15 cellular contexts compared by ENCODE assay signal in genomic region chr2:54636425-54637139, GRCh38.
A peak's percentile ranks its signal among the peaks of the same experiment; 100 is the strongest.
DNase-seq lines count a peak whose midpoint lies in the region; ATAC-seq and TF ChIP-seq lines count a peak whose summit lies in the region.
"Had no signal": no experiment of that assay in that cellular context is flagged by ENCODE, and none has a peak within 500 bp of the region (broad histone marks: within the 10 kb centered on the region; RNA-seq: fewer than 3 reads in every experiment).

No MANE protein-coding gene starts in this region.

- H3K4me3 ChIP-seq in fibroblast of the aortic adventitia (ENCODE audit: low read depth, low read length): no peak overlapping the region
- H3K4me3 ChIP-seq in psoas muscle: no peak overlapping the region

- H3K4me1 Mint-ChIP-seq in Calu3 (ENCODE audit: low read depth, unreplicated experiment) (peaks cover 76% of the 10 kb centered on the region), activated B cell treated with CpG ODN at 0.5 μM for 24 hours (peaks cover 52% of the 10 kb centered on the region)

- POLR2A ChIA-PET in activated B cell treated with CpG ODN at 0.5 μM for 24 hours (lab: Charles Lee): interaction anchor here (1.1 kb wide), 1 partner anchor 56 kb away, joined by 11 read pairs; no protein-coding TSS in a partner anchor

- DNase-seq in Calu3 (no peak), activated B cell treated with CpG ODN at 0.5 μM for 24 hours (no peak), fibroblast of the aortic adventitia (ENCODE audit: low read depth) (peak; percentile 41), psoas muscle (no peak), germinal center (ENCODE audit: low spot score) (no peak), superior temporal gyrus (ENCODE audit: extremely low spot score) (no peak)
- DNase-seq: activated CD4-positive, CD25-positive, alpha-beta regulatory T cell treated with anti-CD3 and anti-CD28 coated beads, Interleukin-2, amount 50 U/mL, for 72 hours; AML-193; KBM-7; NCI-H1105; NCI-H446 treated with DMSO at 0.1 percent for 48 hours; SW 1271 had no signal

- ATAC-seq in activated B cell treated with CpG ODN at 0.5 μM for 24 hours (ENCODE audit: low read depth): no peak
- no peak for ATAC-seq in psoas muscle
- no peak for ATAC-seq in GM18511 (IDR thresholded peaks at IDR 0.05; ENCODE audit: unreplicated experiment)
- no peak for ATAC-seq in GM21529 (IDR thresholded peaks at IDR 0.05; ENCODE audit: unreplicated experiment)
- ATAC-seq: activated naive CD4-positive, alpha-beta T cell treated with anti-CD3 and anti-CD28 coated beads, Interleukin-2, amount 50 U/mL, for 72 hours had no signal

- no peaks in the 10 kb centered on the region for H3K9me3 Mint-ChIP-seq in Calu3 (ENCODE audit: low read depth, unreplicated experiment)
- no peaks in the 10 kb centered on the region for H3K9me3 Mint-ChIP-seq in activated B cell treated with CpG ODN at 0.5 μM for 24 hours
- H3K9me3 Mint-ChIP-seq: activated naive CD4-positive, alpha-beta T cell treated with anti-CD3 and anti-CD28 coated beads, Interleukin-2, amount 50 U/mL, for 72 hours had no signal

- CTCF ChIA-PET in Calu3 (lab: Charles Lee) (no interaction called here), activated B cell treated with CpG ODN at 0.5 μM for 24 hours (lab: Charles Lee) (interaction anchor here (0.6 to 2.6 kb wide), 2 partner anchors 29 to 114 kb away, joined by 3 to 16 read pairs; no protein-coding TSS in a partner anchor)

- peaks cover 87% of the 10 kb centered on the region for H3K36me3 Mint-ChIP-seq in Calu3 (ENCODE audit: insufficient read depth, unreplicated experiment)
- peaks cover 75% of the 10 kb centered on the region for H3K36me3 Mint-ChIP-seq in activated B cell treated with CpG ODN at 0.5 μM for 24 hours (ENCODE audit: low read depth)

- TF ChIP-seq CTCF in Calu3 (IDR thresholded peaks at IDR 0.05; ENCODE audit: unreplicated experiment): no peak
- TF ChIP-seq CTCF in activated B cell treated with CpG ODN at 0.5 μM for 24 hours (IDR thresholded peaks at IDR 0.05): no peak
- no peak for TF ChIP-seq CTCF in fibroblast of the aortic adventitia (IDR thresholded peaks at IDR 0.05; ENCODE audit: insufficient read depth, low read length)
- TF ChIP-seq CTCF in psoas muscle (IDR thresholded peaks at IDR 0.05): no peak

- H3K27ac ChIP-seq in psoas muscle: peak overlapping the region; percentile 24

- H3K36me3 ChIP-seq in psoas muscle (ENCODE audit: insufficient read depth in 1 of 2, low read depth in 1 of 2): peaks cover 5 to 63% of the 10 kb centered on the region in 2 donors

- H3K9me3 ChIP-seq in psoas muscle: no peaks in the 10 kb centered on the region

- no peaks in the 10 kb centered on the region for H3K27me3 Mint-ChIP-seq in Calu3 (ENCODE audit: unreplicated experiment)
- H3K27me3 Mint-ChIP-seq in activated B cell treated with CpG ODN at 0.5 μM for 24 hours: no peaks in the 10 kb centered on the region

- 67 to 72% (median 71%) methylated on average over 9 of the region's 9 CpGs for WGBS in psoas muscle, 3 donors

- no peaks in the 10 kb centered on the region for H3K27me3 ChIP-seq in psoas muscle (ENCODE audit: insufficient read depth in 3 of 3, low read length in 2 of 3)

- intact Hi-C loops in Calu3 (cut with micrococcal nuclease; ENCODE audit: unreplicated experiment): no loop called here
- intact Hi-C loops in activated B cell treated with CpG ODN at 0.5 μM for 24 hours (cut with micrococcal nuclease): loop anchor here (5.0 kb wide), 2 partner anchors 36 to 39 kb away; no protein-coding TSS in a partner anchor
- intact Hi-C loops in psoas muscle (cut with DNase I): no loop called here

- peaks cover 40% of the 10 kb centered on the region for H3K4me1 ChIP-seq in psoas muscle

- no peak overlapping the region for H3K4me3 Mint-ChIP-seq in Calu3 (ENCODE audit: low read depth, unreplicated experiment)
- no peak overlapping the region for H3K4me3 Mint-ChIP-seq in activated B cell treated with CpG ODN at 0.5 μM for 24 hours

- BruUV-seq in Calu3 (replicated peaks; lab: Mats Ljungman, UMichigan): no TSS peak

- H3K27ac Mint-ChIP-seq in Calu3 (ENCODE audit: unreplicated experiment) (peak overlapping the region; percentile 63), activated B cell treated with CpG ODN at 0.5 μM for 24 hours (peak overlapping the region; percentile 73)
- H3K27ac Mint-ChIP-seq: activated naive CD4-positive, alpha-beta T cell treated with anti-CD3 and anti-CD28 coated beads, Interleukin-2, amount 50 U/mL, for 72 hours had no signal
